ENCODE assay signal across 8 cellular contexts in genomic region chr16:89489040-89489721, GRCh38. TPM values are rescaled to one million over a fixed set of nuclear protein-coding genes. Genes with fewer than 3 reads are reported as not detected.
DNase-seq lines count a peak whose midpoint lies in the region; ATAC-seq, FAIRE-seq and TF ChIP-seq lines count a peak whose summit lies in the region.

No MANE protein-coding gene starts in this region.

- peak; percentile 53 for TF ChIP-seq EP300 in neural cell (conservative IDR thresholded peaks at IDR 0.05; ENCODE audit: poor library complexity, severe bottlenecking)

- peaks cover 7% of the 10 kb centered on the region for H4K20me1 ChIP-seq in neural cell (ENCODE audit: insufficient read depth)

- H3K9me2 ChIP-seq in neural cell (ENCODE audit: insufficient read depth, low read length), result no peaks in the 10 kb centered on the region

- no peaks in the 10 kb centered on the region for H3K27me3 ChIP-seq in neural cell (ENCODE audit: insufficient read depth, low read depth, low read length)

- peak; percentile 59 for TF ChIP-seq RAD21 in neural cell (conservative IDR thresholded peaks at IDR 0.05)

- TF ChIP-seq CTCF in fibroblast of villous mesenchyme (IDR thresholded peaks at IDR 0.05; ENCODE audit: insufficient read depth, low read depth, low read length) (peak; percentile 16), neural cell (IDR thresholded peaks at IDR 0.05; ENCODE audit: poor library complexity, severe bottlenecking) (peak; percentile 33)

- no peaks in the 10 kb centered on the region for H3K36me3 ChIP-seq in neural cell (ENCODE audit: insufficient read depth, low read length)

- peak overlapping the region; percentile 89 for H3K27ac ChIP-seq in neural cell (ENCODE audit: low read length)

- peaks cover 3% of the 10 kb centered on the region for H3F3A ChIP-seq in neural cell (ENCODE audit: insufficient read depth, low read length, poor library complexity, severe bottlenecking)

- H3K79me2 ChIP-seq in neural cell (replicated peaks; ENCODE audit: insufficient read depth, low read length), result peaks cover 61% of the 10 kb centered on the region

- no peaks in the 10 kb centered on the region for H3K9me3 ChIP-seq in neural cell (ENCODE audit: low read length)

- H3K4me3 ChIP-seq in GM08714 (ENCODE audit: low read length), result peak overlapping the region; percentile 91
- H3K4me3 ChIP-seq in fibroblast of villous mesenchyme (ENCODE audit: low read depth, low read length), result peak overlapping the region; percentile 70
- peak overlapping the region; percentile 69 for H3K4me3 ChIP-seq in neural cell (ENCODE audit: low read length)

- H2AFZ ChIP-seq in neural cell (ENCODE audit: low read depth, low read length), result no peak overlapping the region

- H3K4me2 ChIP-seq in neural cell (ENCODE audit: low read length), result peak overlapping the region; percentile 78

- peak overlapping the region; percentile 89 for H3K9ac ChIP-seq in neural cell (ENCODE audit: low read length)

- peak; percentile 68 for FAIRE-seq in HTR-8/SVneo (lab: Jason Lieb, UNC)

- DNase-seq in HTR-8/SVneo (ENCODE audit: insufficient read length, low spot score) (peak; percentile 70), fibroblast of villous mesenchyme (ENCODE audit: low read depth) (peak; percentile 96)
- DNase-seq in activated effector memory CD4-positive, alpha-beta T cell treated with anti-CD3 and anti-CD28 coated beads, Interleukin-2, amount 50 U/mL, for 16 hours, result peak; percentile 91
- DNase-seq in stimulated activated naive CD8-positive, alpha-beta T cell treated with anti-CD3 and anti-CD28 coated beads, Interleukin-15, Interleukin-2, amounts not matched to agents 100 U/mL and 50 U/mL, for 24 hours, result peak; percentile 85

- peak; percentile 47 for ATAC-seq in stimulated activated naive CD8-positive, alpha-beta T cell treated with anti-CD3 and anti-CD28 coated beads, Interleukin-15, Interleukin-2, amounts not matched to agents 100 U/mL and 50 U/mL, for 24 hours
- ATAC-seq in HG03521 (IDR thresholded peaks at IDR 0.05; ENCODE audit: unreplicated experiment), result no peak

- peak; percentile 55 for TF ChIP-seq POLR2A in Raji (IDR thresholded peaks at IDR 0.05; ENCODE audit: insufficient read depth, low read depth, low read length)

TF ChIP-seq in neural cell, 6 proteins besides CTCF, POLR2A, EP300 and RAD21:
- TF ChIP-seq EZH2 (IDR thresholded peaks at IDR 0.05; ENCODE audit: borderline replicate concordance, insufficient read depth, low read length, poor library complexity, severe bottlenecking) (no peak), SMC3 (conservative IDR thresholded peaks at IDR 0.05; ENCODE audit: poor library complexity) (peak; percentile 60), POLR2AphosphoS5 (IDR thresholded peaks at IDR 0.05) (peak; percentile 72), MXI1 (conservative IDR thresholded peaks at IDR 0.05; ENCODE audit: poor library complexity, severe bottlenecking) (peak; percentile 72), TAF1 (IDR thresholded peaks at IDR 0.05; ENCODE audit: low read depth) (peak; percentile 32)
TF ChIP-seq in neural cell: peak in this region for 4.

RNA-seq across cellular contexts. Expression of gene ANKRD11, which starts 1.2 kb away (rescaled TPM):
- total RNA-seq in fibroblast of villous mesenchyme, result 69.5 and 82.5 TPM in 2 replicates
- polyA plus RNA-seq in neural cell, result 32.5 and 53.7 TPM in 2 replicates
- 63.3 and 67.7 TPM in 2 replicates for polyA minus RNA-seq in neural cell

RNA-seq across cellular contexts. Expression of gene SPG7, which starts 19.0 kb away (rescaled TPM):
- 91.8 and 108 TPM in 2 replicates for total RNA-seq in fibroblast of villous mesenchyme
- polyA plus RNA-seq in neural cell, result 216 and 248 TPM in 2 replicates
- polyA minus RNA-seq in neural cell, result 121 and 129 TPM in 2 replicates
